8 cellular contexts compared by ENCODE assay signal in the genomic region with DNA sequence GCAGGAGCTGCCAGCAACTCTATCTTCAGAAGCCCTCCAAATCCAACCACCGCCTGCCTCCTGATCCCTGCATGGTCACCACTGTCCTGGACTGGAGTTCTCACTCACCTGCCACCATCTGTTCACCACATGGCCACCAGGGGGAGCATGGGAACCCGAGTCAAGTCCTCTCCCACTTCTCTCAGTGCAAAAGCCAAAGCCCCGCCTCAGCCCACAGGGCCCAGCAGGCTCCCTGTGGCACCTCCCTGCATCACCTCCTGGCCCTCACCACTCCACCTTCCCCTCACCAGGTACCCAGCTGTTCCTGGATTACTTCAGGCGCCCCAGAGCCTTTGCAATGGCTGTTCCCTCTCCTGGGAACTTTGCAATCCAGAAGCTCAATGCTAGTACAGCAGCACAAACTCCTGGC. TPM values are rescaled to one million over a fixed set of nuclear protein-coding genes. Genes with fewer than 3 reads are reported as not detected.
A peak's percentile ranks its signal among the peaks of the same experiment; 100 is the strongest.
DNase-seq lines count a peak whose midpoint lies in the region; ATAC-seq lines count a peak whose summit lies in the region.

No MANE protein-coding gene starts in this region.

- DNase-seq in Ammon's horn (ENCODE audit: low spot score) (peak; percentile 80), H7 (peak; percentile 96), NCI-H748 (lab: John Stamatoyannopoulos, UW; ENCODE audit: unreplicated experiment) (peak; percentile 58), dedifferentiated amniotic fluid mesenchymal stem cell (ENCODE audit: extremely low spot score) (peak; percentile 63), lung microvascular endothelial cell (ENCODE audit: low read depth in 2 of 2) (peak; percentile 71 to 85)
- DNase-seq in activated CD4-positive, alpha-beta T cell treated with anti-CD3 and anti-CD28 coated beads, Interleukin-2, amount 50 U/mL, for 1 hour, result peak; percentile 86
- peak; percentile 76 to 79 for DNase-seq in stimulated activated CD8-positive, alpha-beta memory T cell treated with anti-CD3 and anti-CD28 coated beads, Interleukin-15, amount 100 ng/mL, for 48 hours (ENCODE audit: low read depth in 2 of 2)

- no peaks in the 10 kb centered on the region for H3K27me3 ChIP-seq in H7 (ENCODE audit: control insufficient read depth, insufficient read depth, low read length)

- no peak for ATAC-seq in HG03460 (IDR thresholded peaks at IDR 0.05; ENCODE audit: unreplicated experiment)

- no peak overlapping the region for H3K4me3 ChIP-seq in H7 (ENCODE audit: insufficient read depth, low read depth, low read length)

- H3K36me3 ChIP-seq in H7 (replicated peaks; ENCODE audit: control insufficient read depth, insufficient read depth, low read length), result peaks cover 30% of the 10 kb centered on the region

RNA-seq across cellular contexts. Expression of a gene that starts 5.3 kb away (rescaled TPM):
- total RNA-seq in H7 (2014; rRNA removed; shearing (Covaris generic)), result 83.1 and 86.4 TPM in 2 replicates
- 40.8 and 41.1 TPM in 2 replicates for total RNA-seq in lung microvascular endothelial cell

RNA-seq across cellular contexts. Expression of a gene that starts 9.8 kb away (rescaled TPM):
- 11.6 and 12.5 TPM in 2 replicates for total RNA-seq in H7 (2014; rRNA removed; shearing (Covaris generic))
- 6.3 and 9.1 TPM in 2 replicates for total RNA-seq in lung microvascular endothelial cell

RNA-seq across cellular contexts. Expression of a gene that starts 9.8 kb away (rescaled TPM):
- 58.4 and 71.2 TPM in 2 replicates for total RNA-seq in H7 (2014; rRNA removed; shearing (Covaris generic))
- total RNA-seq in lung microvascular endothelial cell, result 37.0 and 77.2 TPM in 2 replicates

RNA-seq across cellular contexts. Expression of a gene that starts 11.4 kb away (rescaled TPM):
- not detected in 2 replicates for total RNA-seq in H7 (2014; rRNA removed; shearing (Covaris generic))
- not detected in 2 replicates for total RNA-seq in lung microvascular endothelial cell

RNA-seq across cellular contexts. Expression of a gene that starts 20.0 kb away (rescaled TPM):
- 15.3 and 21.2 TPM in 2 replicates for total RNA-seq in H7 (2014; rRNA removed; shearing (Covaris generic))
- total RNA-seq in lung microvascular endothelial cell, result 3.8 and 5.2 TPM in 2 replicates
